ENCODE assay signal across 7 cellular contexts in genomic region chrX:154211057-154211456, GRCh38. TPM values are rescaled to one million over a fixed set of nuclear protein-coding genes. Genes with fewer than 3 reads are reported as not detected.
"Had no signal": no experiment of that assay in that cellular context is flagged by ENCODE, and none has a peak within 500 bp of the region (broad histone marks: within the 10 kb centered on the region; RNA-seq: fewer than 3 reads in every experiment).

No MANE protein-coding gene starts in this region.

RNA-seq across cellular contexts. Expression of gene OPN1MW2, which starts 8.5 kb away (rescaled TPM):
- total RNA-seq: HepG2, HT1080, IMR-90, NCI-H460, PC-9, SK-MEL-5 had no signal
- polyA plus RNA-seq: HepG2, IMR-90, SK-N-SH had no signal

RNA-seq across cellular contexts. Expression of gene OPN1MW, which starts 28.7 kb away (rescaled TPM):
- total RNA-seq: HepG2, HT1080, IMR-90, NCI-H460, PC-9, SK-MEL-5 had no signal
- polyA plus RNA-seq: HepG2, IMR-90, SK-N-SH had no signal

RNA-seq across cellular contexts. Expression of gene OPN1MW3, which starts 46.3 kb away (rescaled TPM):
- total RNA-seq: HepG2, HT1080, IMR-90, NCI-H460, PC-9, SK-MEL-5 had no signal
- polyA plus RNA-seq: HepG2, IMR-90, SK-N-SH had no signal
